Comparison of ENCODE assay signal across 20 cellular contexts in the genomic region with DNA sequence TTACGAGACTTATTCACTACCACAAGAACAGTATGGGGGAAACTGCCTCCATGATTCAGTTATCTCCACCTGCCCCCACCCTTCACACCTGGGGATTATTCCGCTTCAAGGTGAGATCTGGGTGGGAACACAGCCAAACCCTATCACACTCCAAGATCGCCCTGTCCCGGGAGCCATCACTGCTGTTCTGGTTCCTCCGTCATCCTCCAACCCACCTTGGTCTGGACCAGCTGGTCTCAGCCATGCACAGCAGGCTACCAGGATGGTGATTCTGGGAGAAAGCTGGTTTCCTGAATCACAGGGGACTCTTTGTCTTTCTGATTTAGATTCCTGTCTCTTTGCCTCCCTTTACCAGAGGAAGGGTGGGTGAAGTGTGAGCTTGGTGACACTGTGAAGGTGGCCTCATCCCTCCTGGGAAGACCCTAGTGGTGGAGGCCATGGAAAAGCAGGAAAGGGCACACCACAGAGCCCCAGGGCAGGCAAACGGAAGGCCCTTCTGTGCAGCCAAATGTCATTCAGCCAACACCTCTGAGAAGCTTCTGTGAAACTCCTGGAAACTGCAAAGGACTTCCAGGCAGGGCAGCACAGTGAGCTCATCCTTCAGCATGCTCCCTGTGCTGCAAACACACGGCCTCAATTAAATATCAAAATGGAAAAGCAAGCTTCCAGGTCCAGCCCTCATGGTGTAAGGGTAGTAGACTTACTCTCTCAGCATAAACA.
DNase-seq lines count a peak whose midpoint lies in the region; ATAC-seq and TF ChIP-seq lines count a peak whose summit lies in the region.
"Had no signal": no experiment of that assay in that cellular context is flagged by ENCODE, and none has a peak within 500 bp of the region (broad histone marks: within the 10 kb centered on the region; RNA-seq: fewer than 3 reads in every experiment).

No MANE protein-coding gene starts in this region.

- no peak overlapping the region for H4K8ac ChIP-seq in H9 (replicated peaks; ENCODE audit: insufficient read length, low read depth, low read length)

- no peaks in the 10 kb centered on the region for H3K23me2 ChIP-seq in H9 (ENCODE audit: insufficient read length, low read depth, low read length, poor library complexity, severe bottlenecking)

- H3K4me3 Mint-ChIP-seq in H9 (no peak overlapping the region), type B pancreatic cell (no peak overlapping the region)
- H3K4me3 Mint-ChIP-seq: B cell had no signal

- no peak overlapping the region for H2BK15ac ChIP-seq in H9 (ENCODE audit: low read depth, low read length)

- H3K27ac Mint-ChIP-seq in H9 (peak overlapping the region in 2 of 3 experiments; percentile 80 to 89; a peak in 2 of 7 replicates), type B pancreatic cell (no peak overlapping the region)
- H3K27ac Mint-ChIP-seq: B cell had no signal

- no CpG with 5 or more reads among the region's 7 CpGs for WGBS in H9 (ENCODE audit: extremely low coverage, insufficient read length, low lambda C conversion rate)

- no peaks in the 10 kb centered on the region for H3K9me3 ChIP-seq in H9 (ENCODE audit: control insufficient read depth, low read depth, low read length)
- no peaks in the 10 kb centered on the region for H3K9me3 ChIP-seq in colonic mucosa
- H3K9me3 ChIP-seq: SK-N-SH had no signal

- H2BK12ac ChIP-seq in H9 (ENCODE audit: insufficient read length, low read depth, low read length), result no peak overlapping the region

- H3K4me3 ChIP-seq in colonic mucosa, result no peak overlapping the region
- H3K4me3 ChIP-seq: A549 had no signal

- peaks cover 9 to 12% of the 10 kb centered on the region in 2 experiments; a peak in 3 of 5 replicates for H3K9me3 Mint-ChIP-seq in H9
- H3K9me3 Mint-ChIP-seq in type B pancreatic cell, result peaks cover 4% of the 10 kb centered on the region

- H3K4me2 ChIP-seq in H9 (ENCODE audit: insufficient read depth, insufficient read length, low read length), result no peak overlapping the region
- H3K4me2 ChIP-seq: A549, SK-N-SH had no signal

- H4K20me1 ChIP-seq in H9 (ENCODE audit: control insufficient read depth, insufficient read depth, insufficient read length), result no peaks in the 10 kb centered on the region

- H3K14ac ChIP-seq in H9 (ENCODE audit: insufficient read depth, low read length), result no peak overlapping the region

- H3K27me3 ChIP-seq in H9 (ENCODE audit: insufficient read depth, low read length), result no peaks in the 10 kb centered on the region
- no peaks in the 10 kb centered on the region for H3K27me3 ChIP-seq in colonic mucosa

- no peaks in the 10 kb centered on the region for H3K79me2 ChIP-seq in H9 (ENCODE audit: insufficient read depth, low read length)

- no peak overlapping the region for H3K56ac ChIP-seq in H9 (ENCODE audit: insufficient read length, low read depth, low read length)

- DNase-seq in H9 (no peak), colonic mucosa (peak; percentile 9), mesenteric fat pad (ENCODE audit: low spot score) (peak; percentile 35), type B pancreatic cell (ENCODE audit: extremely low spot score, unreplicated experiment) (peak; percentile 43), NOMO-1 treated with DMSO at 0.1 percent for 48 hours (lab: John Stamatoyannopoulos, UW; ENCODE audit: unreplicated experiment) (no peak), Kasumi-1 (lab: John Stamatoyannopoulos, UW) (no peak), Right ventricle myocardium inferior (ENCODE audit: missing footprints) (no peak)
- DNase-seq: DMS79, KBM-7, NCI-H1092, NCI-H1436, NCI-H187 treated with DMSO at 0.1 percent for 48 hours, NCI-H2107, NCI-H446 treated with DMSO at 0.1 percent for 48 hours, NCI-H526 treated with DMSO at 0.1 percent for 48 hours, SHP77, SK-N-SH had no signal

- H3T11ph ChIP-seq in H9 (ENCODE audit: low read length), result no peak overlapping the region

- no peak overlapping the region for H4K91ac ChIP-seq in H9 (ENCODE audit: insufficient read length, low read depth, low read length)

- H2AFZ ChIP-seq in H9 (ENCODE audit: low read length), result no peak overlapping the region

- no peak overlapping the region for H3K4ac ChIP-seq in H9 (ENCODE audit: low read depth, low read length)

- no peak overlapping the region for H3K18ac ChIP-seq in H9 (ENCODE audit: insufficient read length, low read depth, low read length)

- intact Hi-C loops in colonic mucosa (cut with DNase I) (no loop called here), Right ventricle myocardium inferior (cut with DNase I) (no loop called here)

- H3K9ac ChIP-seq in H9 (ENCODE audit: extremely low read depth, insufficient read length, low read length) (no peak overlapping the region), colonic mucosa (ENCODE audit: low read depth in 2 of 2, low read length in 2 of 2) (no peak overlapping the region)
- H3K9ac ChIP-seq: SK-N-SH had no signal

- H2BK120ac ChIP-seq in H9 (ENCODE audit: low read depth, low read length, poor library complexity, severe bottlenecking), result no peak overlapping the region

- ATAC-seq in Right ventricle myocardium inferior, result no peak
- ATAC-seq: A549 had no signal

- no peaks in the 10 kb centered on the region for H3K79me1 ChIP-seq in H9 (ENCODE audit: insufficient read depth, low read depth, low read length, poor library complexity, severe bottlenecking)

- TF ChIP-seq CTCF in H9 (conservative IDR thresholded peaks at IDR 0.05) (no peak), colonic mucosa (IDR thresholded peaks at IDR 0.05) (no peak), type B pancreatic cell (conservative IDR thresholded peaks at IDR 0.05) (no peak)

- H3K23ac ChIP-seq in H9 (ENCODE audit: insufficient read length, low read depth, low read length), result no peak overlapping the region

- no peak overlapping the region for H3K27ac ChIP-seq in H9 (ENCODE audit: insufficient read length, low read depth, low read length)
- H3K27ac ChIP-seq in colonic mucosa, result no peak overlapping the region
- H3K27ac ChIP-seq: A549, HL-60 had no signal

- peaks cover 35 to 38% of the 10 kb centered on the region in 2 experiments for H3K4me1 Mint-ChIP-seq in H9
- no peaks in the 10 kb centered on the region for H3K4me1 Mint-ChIP-seq in type B pancreatic cell (ENCODE audit: unreplicated experiment)
- H3K4me1 Mint-ChIP-seq: B cell had no signal

- H4K5ac ChIP-seq in H9 (ENCODE audit: insufficient read length, low read depth, low read length), result no peak overlapping the region

- no peaks in the 10 kb centered on the region for H3K4me1 ChIP-seq in H9 (ENCODE audit: insufficient read depth, low read length)
- H3K4me1 ChIP-seq in colonic mucosa, result no peaks in the 10 kb centered on the region
- H3K4me1 ChIP-seq: A549 had no signal

- H3K36me3 Mint-ChIP-seq in H9 (ENCODE audit: insufficient read depth in 1 of 3, low read depth in 3 of 3) (no peaks in the 10 kb centered on the region; a peak in 4 of 7 replicates), type B pancreatic cell (no peaks in the 10 kb centered on the region)

- H3K27me3 Mint-ChIP-seq in H9 (ENCODE audit: low read depth), result peaks cover 4% of the 10 kb centered on the region; the same call in 1 of the 2 replicates
- peaks cover 21% of the 10 kb centered on the region for H3K27me3 Mint-ChIP-seq in type B pancreatic cell

- no peaks in the 10 kb centered on the region for H3K36me3 ChIP-seq in colonic mucosa

- no peak overlapping the region for H2BK5ac ChIP-seq in H9 (ENCODE audit: insufficient read length, low read length)

- no peak overlapping the region for H2BK20ac ChIP-seq in H9 (ENCODE audit: low read depth, low read length, poor library complexity, severe bottlenecking)

- H2AK5ac ChIP-seq in H9 (ENCODE audit: insufficient read length, low read length), result no peak overlapping the region

Comparison
In these comparisons a context has a peak if more than half of its experiments do, and no peak if none do; other contexts are left out.
1. DNase-seq: peak in colonic mucosa (single experiment), mesenteric fat pad (single experiment) and type B pancreatic cell (single experiment); none in H9 (single experiment), NOMO-1 treated with DMSO at 0.1 percent for 48 hours (single experiment), Kasumi-1 (0 of 2) and Right ventricle myocardium inferior (single experiment).